In the genomic region with DNA sequence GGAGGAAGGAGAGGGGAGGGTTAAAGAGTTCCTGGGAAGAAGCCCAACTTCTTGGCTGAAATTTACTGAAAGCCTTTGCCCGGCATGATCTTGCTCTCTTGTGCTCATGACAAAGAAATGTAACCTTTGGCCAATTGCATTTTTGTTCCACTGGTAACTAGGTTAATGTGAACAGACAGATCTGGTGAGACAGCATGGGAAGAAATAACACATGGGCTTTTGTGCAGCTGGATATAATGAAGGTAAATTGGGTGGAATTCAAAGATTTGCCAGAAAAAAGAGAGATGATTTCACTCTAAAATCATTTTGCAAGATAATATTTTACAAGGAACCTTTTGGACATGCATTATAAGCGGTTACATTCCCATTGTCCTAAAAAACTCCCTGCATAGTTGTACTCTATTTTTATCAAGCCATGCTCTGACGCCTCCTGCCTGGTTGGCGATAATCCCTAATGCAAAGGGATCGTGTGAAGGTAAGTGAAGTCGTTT, we compare ENCODE assay signal across 7 cellular contexts.
A peak's percentile ranks its signal among the peaks of the same experiment; 100 is the strongest.
DNase-seq lines count a peak whose midpoint lies in the region; ATAC-seq and TF ChIP-seq lines count a peak whose summit lies in the region.

No MANE protein-coding gene starts in this region.

- H3K27ac ChIP-seq in ectodermal cell (ENCODE audit: insufficient read depth, low read depth, low read length, poor library complexity, severe bottlenecking) (peak overlapping the region; percentile 61), mesenchymal stem cell (ENCODE audit: low read length, poor library complexity, severe bottlenecking) (peak overlapping the region; percentile 99)

- H3K9me3 ChIP-seq in ectodermal cell (ENCODE audit: control insufficient read depth, low read length) (no peaks in the 10 kb centered on the region), mesenchymal stem cell (ENCODE audit: control insufficient read depth, low read length) (no peaks in the 10 kb centered on the region)

- H3K4me1 ChIP-seq in ectodermal cell (ENCODE audit: control insufficient read depth, insufficient read depth, low read length) = peaks cover 11% of the 10 kb centered on the region
- peaks cover 8% of the 10 kb centered on the region for H3K4me1 ChIP-seq in mesenchymal stem cell (ENCODE audit: control insufficient read depth, insufficient read depth, low read depth, low read length)

- no peaks in the 10 kb centered on the region for H3K27me3 Mint-ChIP-seq in type B pancreatic cell
- peaks cover 0 to 9% of the 10 kb centered on the region in 2 donors for H3K27me3 Mint-ChIP-seq in natural killer cell treated with Interleukin-12 subunit alpha and Interleukin-12 subunit beta and Interleukin-15 and Interleukin-18, amount 100 ng/mL, for 72 hours
- no peaks in the 10 kb centered on the region for H3K27me3 Mint-ChIP-seq in activated CD8-positive, alpha-beta memory T cell treated with anti-CD3 and anti-CD28 coated beads, Interleukin-2, amount 10 ng/mL, durations not matched to agents 7 days and 5 days

- H2BK120ac ChIP-seq in mesenchymal stem cell (ENCODE audit: low read depth, low read length) = no peak overlapping the region

- no peaks in the 10 kb centered on the region for H3K79me1 ChIP-seq in mesenchymal stem cell (replicated peaks; ENCODE audit: low read length, poor library complexity, severe bottlenecking)

- H2BK12ac ChIP-seq in mesenchymal stem cell (ENCODE audit: low read length in 2 of 2) = no peak overlapping the region

- no peak overlapping the region for H2AFZ ChIP-seq in mesenchymal stem cell (ENCODE audit: low read depth, low read length)

- H3K36me3 ChIP-seq in ectodermal cell (ENCODE audit: control insufficient read depth, insufficient read depth, low read length) (no peaks in the 10 kb centered on the region), mesenchymal stem cell (ENCODE audit: control insufficient read depth in 1 of 2, insufficient read depth in 2 of 2, low read depth in 1 of 2, low read length in 2 of 2) (no peaks in the 10 kb centered on the region)

- no peak overlapping the region for H3K14ac ChIP-seq in mesenchymal stem cell (ENCODE audit: low read length in 2 of 2)

- H3K4me1 Mint-ChIP-seq in type B pancreatic cell (ENCODE audit: unreplicated experiment) = peaks cover 14% of the 10 kb centered on the region
- H3K4me1 Mint-ChIP-seq in natural killer cell treated with Interleukin-12 subunit alpha and Interleukin-12 subunit beta and Interleukin-15 and Interleukin-18, amount 100 ng/mL, for 72 hours (ENCODE audit: low read depth in 2 of 2) = peaks cover 0 to 6% of the 10 kb centered on the region in 2 donors
- H3K4me1 Mint-ChIP-seq in activated CD8-positive, alpha-beta memory T cell treated with anti-CD3 and anti-CD28 coated beads, Interleukin-2, amount 10 ng/mL, durations not matched to agents 7 days and 5 days = peaks cover 8% of the 10 kb centered on the region

- peak overlapping the region; percentile 63 for H3K27ac Mint-ChIP-seq in type B pancreatic cell
- H3K27ac Mint-ChIP-seq in natural killer cell treated with Interleukin-12 subunit alpha and Interleukin-12 subunit beta and Interleukin-15 and Interleukin-18, amount 100 ng/mL, for 72 hours = no peak overlapping the region
- no peak overlapping the region for H3K27ac Mint-ChIP-seq in activated CD8-positive, alpha-beta memory T cell treated with anti-CD3 and anti-CD28 coated beads, Interleukin-2, amount 10 ng/mL, durations not matched to agents 7 days and 5 days

- no peak for TF ChIP-seq CTCF in type B pancreatic cell (conservative IDR thresholded peaks at IDR 0.05)

- H3K9ac ChIP-seq in mesenchymal stem cell (ENCODE audit: low read length) = peak overlapping the region; percentile 80

- no peaks in the 10 kb centered on the region for H3K36me3 Mint-ChIP-seq in type B pancreatic cell
- H3K36me3 Mint-ChIP-seq in natural killer cell treated with Interleukin-12 subunit alpha and Interleukin-12 subunit beta and Interleukin-15 and Interleukin-18, amount 100 ng/mL, for 72 hours = no peaks in the 10 kb centered on the region
- no peaks in the 10 kb centered on the region for H3K36me3 Mint-ChIP-seq in activated CD8-positive, alpha-beta memory T cell treated with anti-CD3 and anti-CD28 coated beads, Interleukin-2, amount 10 ng/mL, durations not matched to agents 7 days and 5 days

- ATAC-seq in natural killer cell treated with Interleukin-12 subunit alpha and Interleukin-12 subunit beta and Interleukin-15 and Interleukin-18, amount 100 ng/mL, for 72 hours = no peak
- ATAC-seq in activated CD8-positive, alpha-beta memory T cell treated with anti-CD3 and anti-CD28 coated beads, Interleukin-2, amount 10 ng/mL, durations not matched to agents 7 days and 5 days = no peak

- no peak overlapping the region for H2BK15ac ChIP-seq in mesenchymal stem cell (ENCODE audit: low read depth, poor library complexity, severe bottlenecking)

- no peak overlapping the region for H3K4me3 Mint-ChIP-seq in type B pancreatic cell
- H3K4me3 Mint-ChIP-seq in natural killer cell treated with Interleukin-12 subunit alpha and Interleukin-12 subunit beta and Interleukin-15 and Interleukin-18, amount 100 ng/mL, for 72 hours = no peak overlapping the region
- H3K4me3 Mint-ChIP-seq in activated CD8-positive, alpha-beta memory T cell treated with anti-CD3 and anti-CD28 coated beads, Interleukin-2, amount 10 ng/mL, durations not matched to agents 7 days and 5 days = no peak overlapping the region

- CTCF ChIA-PET in activated CD8-positive, alpha-beta memory T cell treated with anti-CD3 and anti-CD28 coated beads, Interleukin-2, amount 10 ng/mL, durations not matched to agents 7 days and 5 days (lab: Charles Lee) = interaction anchor here (1.0 kb wide), 1 partner anchor 16 kb away, joined by 3 read pairs; no protein-coding TSS in a partner anchor

- peaks cover 3% of the 10 kb centered on the region for H3K9me3 Mint-ChIP-seq in type B pancreatic cell
- no peaks in the 10 kb centered on the region for H3K9me3 Mint-ChIP-seq in natural killer cell treated with Interleukin-12 subunit alpha and Interleukin-12 subunit beta and Interleukin-15 and Interleukin-18, amount 100 ng/mL, for 72 hours
- no peaks in the 10 kb centered on the region for H3K9me3 Mint-ChIP-seq in activated CD8-positive, alpha-beta memory T cell treated with anti-CD3 and anti-CD28 coated beads, Interleukin-2, amount 10 ng/mL, durations not matched to agents 7 days and 5 days (ENCODE audit: low read depth)

- no peak overlapping the region for H2BK5ac ChIP-seq in mesenchymal stem cell (ENCODE audit: low read depth, low read length, poor library complexity, severe bottlenecking)

- no peak overlapping the region for H3K18ac ChIP-seq in mesenchymal stem cell (ENCODE audit: low read depth in 1 of 2, low read length in 2 of 2)

- H2AK5ac ChIP-seq in mesenchymal stem cell (ENCODE audit: low read length, severe bottlenecking) = no peak overlapping the region

- no peak overlapping the region for H4K91ac ChIP-seq in mesenchymal stem cell (ENCODE audit: low read length)

- H3K27me3 ChIP-seq in ectodermal cell (ENCODE audit: control insufficient read depth, insufficient read depth, low read length, poor library complexity, severe bottlenecking) (no peaks in the 10 kb centered on the region), mesenchymal stem cell (ENCODE audit: control insufficient read depth in 1 of 2, insufficient read depth in 1 of 2, low read length in 2 of 2) (no peaks in the 10 kb centered on the region)

- no peak overlapping the region for H4K8ac ChIP-seq in mesenchymal stem cell (ENCODE audit: low read length)

- no peak overlapping the region for H3K4me2 ChIP-seq in mesenchymal stem cell (ENCODE audit: low read length, poor library complexity, severe bottlenecking)

- peak; percentile 99 for DNase-seq in M059J (ENCODE audit: low read depth)
- peak; percentile 54 for DNase-seq in mesenchymal stem cell
- no peak for DNase-seq in type B pancreatic cell (ENCODE audit: extremely low spot score, unreplicated experiment)
- no peak for DNase-seq in natural killer cell treated with Interleukin-12 subunit alpha and Interleukin-12 subunit beta and Interleukin-15 and Interleukin-18, amount 100 ng/mL, for 72 hours (ENCODE audit: low spot score)
- DNase-seq in epidermal melanocyte (ENCODE audit: insufficient read length, low spot score) = no peak
- no peak for DNase-seq in activated CD8-positive, alpha-beta memory T cell treated with anti-CD3 and anti-CD28 coated beads, Interleukin-2, amount 10 ng/mL, durations not matched to agents 7 days and 5 days

- H3K4me3 ChIP-seq in ectodermal cell (ENCODE audit: insufficient read depth, low read depth, low read length) (no peak overlapping the region), mesenchymal stem cell (ENCODE audit: insufficient read depth in 1 of 2, low read depth in 1 of 2, low read length in 2 of 2) (peak overlapping the region in 1 of 2 experiments; percentile 27)

- 76 to 78% methylated on average over 6 of the region's 6 CpGs for whole genome bisulfite sequencing in ectodermal cell, 2 experiments
- WGBS in mesenchymal stem cell = 70% methylated on average over 5 of the region's 6 CpGs

- H3K23ac ChIP-seq in mesenchymal stem cell (ENCODE audit: low read length in 2 of 2) = no peak overlapping the region

- H3K4ac ChIP-seq in mesenchymal stem cell (ENCODE audit: low read depth in 1 of 2, low read length in 2 of 2) = no peak overlapping the region

Comparison
In these comparisons a context has a peak if more than half of its experiments do, and no peak if none do; other contexts are left out.
1. DNase-seq: peak in M059J (single experiment) and mesenchymal stem cell (single experiment); none in type B pancreatic cell (single experiment), natural killer cell treated with Interleukin-12 subunit alpha and Interleukin-12 subunit beta and Interleukin-15 and Interleukin-18, amount 100 ng/mL, for 72 hours (single experiment), epidermal melanocyte (single experiment) and activated CD8-positive, alpha-beta memory T cell treated with anti-CD3 and anti-CD28 coated beads, Interleukin-2, amount 10 ng/mL, durations not matched to agents 7 days and 5 days (single experiment).